Comparison of ENCODE assay signal across 1 cellular context in genomic region chr6:36808634-36809033, GRCh38.
A peak's percentile ranks its signal among the peaks of the same experiment; 100 is the strongest.
TF ChIP-seq lines count a peak whose summit lies in the region.

No MANE protein-coding gene starts in this region.

TF ChIP-seq in HepG2, 621 proteins besides CTCF, POLR2A, EP300 and RAD21 (continued from another document):
- TF ChIP-seq LRRFIP1 (CRISPR knock-in tag; conservative IDR thresholded peaks at IDR 0.05) (no peak), ZNF766 (CRISPR knock-in tag; IDR thresholded peaks at IDR 0.05; ENCODE audit: borderline replicate concordance) (no peak), SNAI1 (CRISPR knock-in tag; IDR thresholded peaks at IDR 0.05; ENCODE audit: borderline replicate concordance) (no peak), ZNF256 (CRISPR knock-in tag; conservative IDR thresholded peaks at IDR 0.05) (no peak), GMEB2 (CRISPR knock-in tag; IDR thresholded peaks at IDR 0.05; ENCODE audit: low read depth) (no peak), ZNF263 (CRISPR knock-in tag; IDR thresholded peaks at IDR 0.05) (no peak), DDIT3 (CRISPR knock-in tag; IDR thresholded peaks at IDR 0.05) (no peak), REST (IDR thresholded peaks at IDR 0.05; ENCODE audit: borderline replicate concordance in 1 of 2, low read depth in 1 of 2, low read length in 2 of 2) (no peak), ZNF629 (CRISPR knock-in tag; conservative IDR thresholded peaks at IDR 0.05) (peak; percentile 74), GABPB1 (CRISPR knock-in tag; IDR thresholded peaks at IDR 0.05) (no peak), CBX5 (CRISPR knock-in tag; IDR thresholded peaks at IDR 0.05; ENCODE audit: borderline replicate concordance) (no peak), ZFP37 (CRISPR knock-in tag; IDR thresholded peaks at IDR 0.05; ENCODE audit: borderline replicate concordance) (no peak), MED1 (CRISPR knock-in tag; IDR thresholded peaks at IDR 0.05) (no peak), KMT2B (CRISPR knock-in tag; IDR thresholded peaks at IDR 0.05) (no peak), UBTF (CRISPR knock-in tag; IDR thresholded peaks at IDR 0.05) (no peak), ZNF260 (CRISPR knock-in tag; IDR thresholded peaks at IDR 0.05; ENCODE audit: borderline replicate concordance, low read depth) (no peak), ZNF790 (CRISPR knock-in tag; IDR thresholded peaks at IDR 0.05; ENCODE audit: borderline replicate concordance) (no peak), KDM1A (CRISPR knock-in tag; IDR thresholded peaks at IDR 0.05) (0 out of 2 replicates have a peak, but pooled peaks have one; percentile 19), ARNT (IDR thresholded peaks at IDR 0.05) (no peak)
- TF ChIP-seq, protein P1, sequence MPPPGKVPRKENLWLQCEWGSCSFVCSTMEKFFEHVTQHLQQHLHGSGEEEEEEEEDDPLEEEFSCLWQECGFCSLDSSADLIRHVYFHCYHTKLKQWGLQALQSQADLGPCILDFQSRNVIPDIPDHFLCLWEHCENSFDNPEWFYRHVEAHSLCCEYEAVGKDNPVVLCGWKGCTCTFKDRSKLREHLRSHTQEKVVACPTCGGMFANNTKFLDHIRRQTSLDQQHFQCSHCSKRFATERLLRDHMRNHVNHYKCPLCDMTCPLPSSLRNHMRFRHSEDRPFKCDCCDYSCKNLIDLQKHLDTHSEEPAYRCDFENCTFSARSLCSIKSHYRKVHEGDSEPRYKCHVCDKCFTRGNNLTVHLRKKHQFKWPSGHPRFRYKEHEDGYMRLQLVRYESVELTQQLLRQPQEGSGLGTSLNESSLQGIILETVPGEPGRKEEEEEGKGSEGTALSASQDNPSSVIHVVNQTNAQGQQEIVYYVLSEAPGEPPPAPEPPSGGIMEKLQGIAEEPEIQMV (CRISPR knock-in tag; IDR thresholded peaks at IDR 0.05; ENCODE audit: low read depth): no peak
- TF ChIP-seq, protein P2, sequence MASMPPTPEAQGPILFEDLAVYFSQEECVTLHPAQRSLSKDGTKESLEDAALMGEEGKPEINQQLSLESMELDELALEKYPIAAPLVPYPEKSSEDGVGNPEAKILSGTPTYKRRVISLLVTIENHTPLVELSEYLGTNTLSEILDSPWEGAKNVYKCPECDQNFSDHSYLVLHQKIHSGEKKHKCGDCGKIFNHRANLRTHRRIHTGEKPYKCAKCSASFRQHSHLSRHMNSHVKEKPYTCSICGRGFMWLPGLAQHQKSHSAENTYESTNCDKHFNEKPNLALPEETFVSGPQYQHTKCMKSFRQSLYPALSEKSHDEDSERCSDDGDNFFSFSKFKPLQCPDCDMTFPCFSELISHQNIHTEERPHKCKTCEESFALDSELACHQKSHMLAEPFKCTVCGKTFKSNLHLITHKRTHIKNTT (CRISPR knock-in tag; IDR thresholded peaks at IDR 0.05): no peak
- TF ChIP-seq, protein P3, sequence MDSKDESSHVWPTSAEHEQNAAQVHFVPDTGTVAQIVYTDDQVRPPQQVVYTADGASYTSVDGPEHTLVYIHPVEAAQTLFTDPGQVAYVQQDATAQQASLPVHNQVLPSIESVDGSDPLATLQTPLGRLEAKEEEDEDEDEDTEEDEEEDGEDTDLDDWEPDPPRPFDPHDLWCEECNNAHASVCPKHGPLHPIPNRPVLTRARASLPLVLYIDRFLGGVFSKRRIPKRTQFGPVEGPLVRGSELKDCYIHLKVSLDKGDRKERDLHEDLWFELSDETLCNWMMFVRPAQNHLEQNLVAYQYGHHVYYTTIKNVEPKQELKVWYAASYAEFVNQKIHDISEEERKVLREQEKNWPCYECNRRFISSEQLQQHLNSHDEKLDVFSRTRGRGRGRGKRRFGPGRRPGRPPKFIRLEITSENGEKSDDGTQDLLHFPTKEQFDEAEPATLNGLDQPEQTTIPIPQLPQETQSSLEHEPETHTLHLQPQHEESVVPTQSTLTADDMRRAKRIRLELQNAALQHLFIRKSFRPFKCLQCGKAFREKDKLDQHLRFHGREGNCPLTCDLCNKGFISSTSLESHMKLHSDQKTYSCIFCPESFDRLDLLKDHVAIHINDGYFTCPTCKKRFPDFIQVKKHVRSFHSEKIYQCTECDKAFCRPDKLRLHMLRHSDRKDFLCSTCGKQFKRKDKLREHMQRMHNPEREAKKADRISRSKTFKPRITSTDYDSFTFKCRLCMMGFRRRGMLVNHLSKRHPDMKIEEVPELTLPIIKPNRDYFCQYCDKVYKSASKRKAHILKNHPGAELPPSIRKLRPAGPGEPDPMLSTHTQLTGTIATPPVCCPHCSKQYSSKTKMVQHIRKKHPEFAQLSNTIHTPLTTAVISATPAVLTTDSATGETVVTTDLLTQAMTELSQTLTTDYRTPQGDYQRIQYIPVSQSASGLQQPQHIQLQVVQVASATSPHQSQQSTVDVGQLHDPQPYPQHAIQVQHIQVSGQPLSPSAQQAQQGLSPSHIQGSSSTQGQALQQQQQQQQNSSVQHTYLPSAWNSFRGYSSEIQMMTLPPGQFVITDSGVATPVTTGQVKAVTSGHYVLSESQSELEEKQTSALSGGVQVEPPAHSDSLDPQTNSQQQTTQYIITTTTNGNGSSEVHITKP (CRISPR knock-in tag; IDR thresholded peaks at IDR 0.05; ENCODE audit: low read depth): no peak
- TF ChIP-seq, protein P4, sequence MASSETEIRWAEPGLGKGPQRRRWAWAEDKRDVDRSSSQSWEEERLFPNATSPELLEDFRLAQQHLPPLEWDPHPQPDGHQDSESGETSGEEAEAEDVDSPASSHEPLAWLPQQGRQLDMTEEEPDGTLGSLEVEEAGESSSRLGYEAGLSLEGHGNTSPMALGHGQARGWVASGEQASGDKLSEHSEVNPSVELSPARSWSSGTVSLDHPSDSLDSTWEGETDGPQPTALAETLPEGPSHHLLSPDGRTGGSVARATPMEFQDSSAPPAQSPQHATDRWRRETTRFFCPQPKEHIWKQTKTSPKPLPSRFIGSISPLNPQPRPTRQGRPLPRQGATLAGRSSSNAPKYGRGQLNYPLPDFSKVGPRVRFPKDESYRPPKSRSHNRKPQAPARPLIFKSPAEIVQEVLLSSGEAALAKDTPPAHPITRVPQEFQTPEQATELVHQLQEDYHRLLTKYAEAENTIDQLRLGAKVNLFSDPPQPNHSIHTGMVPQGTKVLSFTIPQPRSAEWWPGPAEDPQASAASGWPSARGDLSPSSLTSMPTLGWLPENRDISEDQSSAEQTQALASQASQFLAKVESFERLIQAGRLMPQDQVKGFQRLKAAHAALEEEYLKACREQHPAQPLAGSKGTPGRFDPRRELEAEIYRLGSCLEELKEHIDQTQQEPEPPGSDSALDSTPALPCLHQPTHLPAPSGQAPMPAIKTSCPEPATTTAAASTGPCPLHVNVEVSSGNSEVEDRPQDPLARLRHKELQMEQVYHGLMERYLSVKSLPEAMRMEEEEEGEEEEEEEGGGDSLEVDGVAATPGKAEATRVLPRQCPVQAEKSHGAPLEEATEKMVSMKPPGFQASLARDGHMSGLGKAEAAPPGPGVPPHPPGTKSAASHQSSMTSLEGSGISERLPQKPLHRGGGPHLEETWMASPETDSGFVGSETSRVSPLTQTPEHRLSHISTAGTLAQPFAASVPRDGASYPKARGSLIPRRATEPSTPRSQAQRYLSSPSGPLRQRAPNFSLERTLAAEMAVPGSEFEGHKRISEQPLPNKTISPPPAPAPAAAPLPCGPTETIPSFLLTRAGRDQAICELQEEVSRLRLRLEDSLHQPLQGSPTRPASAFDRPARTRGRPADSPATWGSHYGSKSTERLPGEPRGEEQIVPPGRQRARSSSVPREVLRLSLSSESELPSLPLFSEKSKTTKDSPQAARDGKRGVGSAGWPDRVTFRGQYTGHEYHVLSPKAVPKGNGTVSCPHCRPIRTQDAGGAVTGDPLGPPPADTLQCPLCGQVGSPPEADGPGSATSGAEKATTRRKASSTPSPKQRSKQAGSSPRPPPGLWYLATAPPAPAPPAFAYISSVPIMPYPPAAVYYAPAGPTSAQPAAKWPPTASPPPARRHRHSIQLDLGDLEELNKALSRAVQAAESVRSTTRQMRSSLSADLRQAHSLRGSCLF (CRISPR knock-in tag; IDR thresholded peaks at IDR 0.05; ENCODE audit: borderline replicate concordance): no peak
